In genomic region chr9:2615532-2615931, GRCh38 we compare ENCODE assay signal across 25 cellular contexts. TPM values are rescaled to one million over a fixed set of nuclear protein-coding genes. Genes with fewer than 3 reads are reported as not detected.
"Had no signal": no experiment of that assay in that cellular context is flagged by ENCODE, and none has a peak within 500 bp of the region (broad histone marks: within the 10 kb centered on the region; RNA-seq: fewer than 3 reads in every experiment).

No MANE protein-coding gene starts in this region.

- ATAC-seq: naive thymus-derived CD4-positive, alpha-beta T cell; natural killer cell; pancreas; psoas muscle; right lobe of liver; stimulated activated memory B cell treated with anti-CD40 and anti-IgM and Interleukin-4, amounts not matched to agents 10 μg/mL and 1 μg/mL and 100 μg/mL, for 72 hours; stimulated activated naive CD8-positive, alpha-beta T cell treated with anti-CD3 and anti-CD28 coated beads, Interleukin-15, amount 100 ng/mL, for 72 hours; stimulated activated naive CD8-positive, alpha-beta T cell treated with anti-CD3 and anti-CD28 coated beads, Interleukin-15, Interleukin-2, amounts not matched to agents 100 U/mL and 50 U/mL, for 24 hours; upper lobe of right lung had no signal

- H3K9me3 ChIP-seq: neutrophil, pancreas, psoas muscle, right lobe of liver, sigmoid colon, suprapubic skin, testis, tibial artery, transverse colon, upper lobe of right lung, uterus had no signal

- H3K27ac ChIP-seq: neutrophil, pancreas, psoas muscle, right lobe of liver, sigmoid colon, suprapubic skin, testis, tibial artery, transverse colon, upper lobe of right lung, uterus had no signal

- H3K27me3 ChIP-seq: pancreas, right lobe of liver, sigmoid colon, suprapubic skin, testis, tibial artery, transverse colon, upper lobe of right lung, uterus had no signal

- H3K4me3 ChIP-seq: pancreas, psoas muscle, right lobe of liver, sigmoid colon, suprapubic skin, testis, tibial artery, transverse colon, upper lobe of right lung, uterus had no signal

- FAIRE-seq: pancreas, small intestine had no signal

- H3K4me1 ChIP-seq: psoas muscle, right lobe of liver, testis, transverse colon, upper lobe of right lung, uterus had no signal

- H3K36me3 ChIP-seq: neutrophil, pancreas, right lobe of liver, sigmoid colon, suprapubic skin, tibial artery, transverse colon, upper lobe of right lung, uterus had no signal

- DNase-seq: naive thymus-derived CD4-positive, alpha-beta T cell; natural killer cell; nephron progenitor cell; nucleus accumbens; pancreas; psoas muscle; right lobe of liver; sigmoid colon; small intestine; stimulated activated CD4-positive, alpha-beta T cell treated with anti-CD3 and anti-CD28 coated beads, Interleukin-15, amount 100 ng/mL, for 24 hours; stimulated activated CD4-positive, alpha-beta T cell treated with anti-CD3 and anti-CD28 coated beads, Interleukin-4, amount 100 ng/mL, for 1 hour; stimulated activated CD4-positive, alpha-beta T cell treated with anti-CD3 and anti-CD28 coated beads, Interleukin-4, amount 100 ng/mL, for 4 hours; stimulated activated CD8-positive, alpha-beta memory T cell treated with anti-CD3 and anti-CD28 coated beads, Interleukin-4, amount 100 ng/mL, for 48 hours; stimulated activated naive CD4-positive, alpha-beta T cell; stimulated activated naive CD8-positive, alpha-beta T cell treated with anti-CD3 and anti-CD28 coated beads, Interleukin-15, amount 100 ng/mL, for 72 hours; stimulated activated naive CD8-positive, alpha-beta T cell treated with anti-CD3 and anti-CD28 coated beads, Interleukin-15, Interleukin-2, amounts not matched to agents 100 U/mL and 50 U/mL, for 24 hours; substantia nigra; testis; tibial artery; transverse colon; upper lobe of right lung; uterus had no signal

RNA-seq across cellular contexts. Expression of gene VLDLR, which starts 6.1 kb away (rescaled TPM):
- polyA plus RNA-seq: naive thymus-derived CD4-positive, alpha-beta T cell had no signal
